ENCODE assay signal across 1 cellular context in genomic region chr2:98803747-98804650, GRCh38.
TF ChIP-seq lines count a peak whose summit lies in the region.

No MANE protein-coding gene starts in this region.

TF ChIP-seq in liver, 16 proteins besides CTCF, POLR2A, EP300 and RAD21 (continued from another document):
- TF ChIP-seq ATF3 (IDR thresholded peaks at IDR 0.05): no peak
TF ChIP-seq in liver: peak in this region for 6.
